In the genomic region with DNA sequence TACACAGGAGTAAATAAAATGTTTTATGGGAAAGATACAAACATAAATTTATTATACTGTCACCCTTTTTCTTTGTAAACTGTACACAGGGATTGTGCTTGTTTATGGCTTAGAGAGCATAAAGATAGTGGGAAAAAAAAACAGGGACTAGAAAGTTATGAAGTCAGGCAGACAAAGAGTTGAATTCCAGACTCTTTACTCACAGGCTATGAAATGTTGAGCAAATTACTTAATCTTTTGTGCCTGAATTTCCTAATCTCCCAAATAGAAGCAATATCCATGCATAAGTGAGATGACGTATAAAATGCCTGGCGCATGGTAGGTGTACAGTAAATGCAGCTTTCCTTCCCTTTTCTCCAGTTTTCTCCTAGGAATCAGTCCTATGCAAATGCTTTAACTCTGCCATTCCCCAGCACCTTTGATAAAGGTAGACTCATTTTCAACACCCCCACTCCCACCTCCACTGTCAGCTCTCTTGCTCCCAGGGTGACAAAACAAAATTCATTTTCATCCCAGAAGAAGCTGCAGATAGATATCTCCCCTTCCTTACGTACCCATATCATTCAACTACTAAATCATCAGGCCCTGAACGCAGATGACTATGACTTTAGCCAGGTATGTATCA, we compare ENCODE assay signal across 25 cellular contexts. TPM values are rescaled to one million over a fixed set of nuclear protein-coding genes. Genes with fewer than 3 reads are reported as not detected.
DNase-seq lines count a peak whose midpoint lies in the region; ATAC-seq, FAIRE-seq and TF ChIP-seq lines count a peak whose summit lies in the region.
"Had no signal": no experiment of that assay in that cellular context is flagged by ENCODE, and none has a peak within 500 bp of the region (broad histone marks: within the 10 kb centered on the region; RNA-seq: fewer than 3 reads in every experiment).

No MANE protein-coding gene starts in this region.

- H3K27ac Mint-ChIP-seq in MCF 10A (ENCODE audit: low read depth, unreplicated experiment): no peak overlapping the region
- no peak overlapping the region for H3K27ac Mint-ChIP-seq in endothelial cell (ENCODE audit: unreplicated experiment)
- H3K27ac Mint-ChIP-seq: activated CD4-positive, alpha-beta T cell treated with anti-CD3 and anti-CD28 coated beads, Interleukin-2, amount 10 ng/mL, durations not matched to agents 7 days and 5 days; activated naive CD8-positive, alpha-beta T cell treated with anti-CD3 and anti-CD28 coated beads, Interleukin-2, amount 50 U/mL, for 24 hours had no signal

- no peak for TF ChIP-seq POLR2A in breast epithelium (IDR thresholded peaks at IDR 0.05)

- H3K9me3 Mint-ChIP-seq in MCF 10A (ENCODE audit: unreplicated experiment) (no peaks in the 10 kb centered on the region), endothelial cell (ENCODE audit: unreplicated experiment) (no peaks in the 10 kb centered on the region)
- H3K9me3 Mint-ChIP-seq: activated CD4-positive, alpha-beta T cell treated with anti-CD3 and anti-CD28 coated beads, Interleukin-2, amount 10 ng/mL, durations not matched to agents 7 days and 5 days; activated naive CD8-positive, alpha-beta T cell treated with anti-CD3 and anti-CD28 coated beads, Interleukin-2, amount 50 U/mL, for 24 hours; central memory CD8-positive, alpha-beta T cell had no signal

- H3K4me1 ChIP-seq in breast epithelium: no peaks in the 10 kb centered on the region

- H3K4me1 Mint-ChIP-seq in MCF 10A (ENCODE audit: insufficient read depth, unreplicated experiment): peaks cover 18% of the 10 kb centered on the region
- no peaks in the 10 kb centered on the region for H3K4me1 Mint-ChIP-seq in endothelial cell (ENCODE audit: unreplicated experiment)
- H3K4me1 Mint-ChIP-seq: activated CD4-positive, alpha-beta T cell treated with anti-CD3 and anti-CD28 coated beads, Interleukin-2, amount 10 ng/mL, durations not matched to agents 7 days and 5 days; activated naive CD8-positive, alpha-beta T cell treated with anti-CD3 and anti-CD28 coated beads, Interleukin-2, amount 50 U/mL, for 24 hours; central memory CD8-positive, alpha-beta T cell had no signal

- BruUV-seq in MCF 10A (replicated peaks; lab: Mats Ljungman, UMichigan): no TSS peak

- POLR2A ChIA-PET in MCF 10A (lab: Yijun Ruan, JAX): interaction anchor here (0.9 kb wide), 1 partner anchor 96 kb away, joined by 3 read pairs; no protein-coding TSS in a partner anchor

- no peaks in the 10 kb centered on the region for H3K36me3 ChIP-seq in breast epithelium
- H3K36me3 ChIP-seq: HAP-1 had no signal

- H3K4me3 ChIP-seq in breast epithelium (no peak overlapping the region), foreskin fibroblast (ENCODE audit: low read depth in 1 of 2, low read length in 2 of 2) (no peak overlapping the region)
- H3K4me3 ChIP-seq: HAP-1 had no signal

- TF ChIP-seq CTCF in MCF 10A (IDR thresholded peaks at IDR 0.05; ENCODE audit: unreplicated experiment) (no peak), breast epithelium (IDR thresholded peaks at IDR 0.05) (no peak), foreskin fibroblast (IDR thresholded peaks at IDR 0.05; ENCODE audit: low read depth, low read length) (no peak), endothelial cell (IDR thresholded peaks at IDR 0.05; ENCODE audit: unreplicated experiment) (no peak)

- CTCF ChIA-PET in MCF 10A (lab: Yijun Ruan, JAX): interaction anchor here (0.6 kb wide), 1 partner anchor 174 kb away, joined by 4 read pairs; no protein-coding TSS in a partner anchor

- intact Hi-C loops in MCF 10A (cut with micrococcal nuclease): no loop called here
- intact Hi-C loops in breast epithelium (cut with DNase I; ENCODE audit: low total_unique reads): no loop called here

- FAIRE-seq in urothelium cell line (lab: Jason Lieb, UNC): no peak
- FAIRE-seq: GM12891, TTC549 had no signal

- no peaks in the 10 kb centered on the region for H3K27me3 ChIP-seq in breast epithelium

- ATAC-seq in HG02885 (IDR thresholded peaks at IDR 0.05; ENCODE audit: poor library complexity, unreplicated experiment): no peak
- ATAC-seq in HG03159 (IDR thresholded peaks at IDR 0.05; ENCODE audit: unreplicated experiment): no peak
- ATAC-seq: activated naive CD8-positive, alpha-beta T cell treated with anti-CD3 and anti-CD28 coated beads, Interleukin-2, amount 50 U/mL, for 24 hours had no signal

- H3K4me3 Mint-ChIP-seq in MCF 10A (ENCODE audit: unreplicated experiment) (no peak overlapping the region), endothelial cell (ENCODE audit: unreplicated experiment) (no peak overlapping the region)
- H3K4me3 Mint-ChIP-seq: activated CD4-positive, alpha-beta T cell treated with anti-CD3 and anti-CD28 coated beads, Interleukin-2, amount 10 ng/mL, durations not matched to agents 7 days and 5 days; activated naive CD8-positive, alpha-beta T cell treated with anti-CD3 and anti-CD28 coated beads, Interleukin-2, amount 50 U/mL, for 24 hours; central memory CD8-positive, alpha-beta T cell had no signal

- H3K27me3 Mint-ChIP-seq in MCF 10A (ENCODE audit: insufficient read depth, unreplicated experiment) (no peaks in the 10 kb centered on the region), endothelial cell (ENCODE audit: unreplicated experiment) (no peaks in the 10 kb centered on the region)
- H3K27me3 Mint-ChIP-seq: activated CD4-positive, alpha-beta T cell treated with anti-CD3 and anti-CD28 coated beads, Interleukin-2, amount 10 ng/mL, durations not matched to agents 7 days and 5 days; activated naive CD8-positive, alpha-beta T cell treated with anti-CD3 and anti-CD28 coated beads, Interleukin-2, amount 50 U/mL, for 24 hours; central memory CD8-positive, alpha-beta T cell had no signal

- H3K27ac ChIP-seq in breast epithelium: no peak overlapping the region
- H3K27ac ChIP-seq: 22Rv1 had no signal

- no peaks in the 10 kb centered on the region for H3K9me3 ChIP-seq in breast epithelium
- H3K9me3 ChIP-seq: HAP-1 had no signal

- H3K36me3 Mint-ChIP-seq in MCF 10A (ENCODE audit: insufficient read depth, unreplicated experiment): no peaks in the 10 kb centered on the region
- no peaks in the 10 kb centered on the region for H3K36me3 Mint-ChIP-seq in endothelial cell (ENCODE audit: low read depth, unreplicated experiment)

- DNase-seq in MCF 10A (ENCODE audit: unreplicated experiment): peak; percentile 74
- DNase-seq in breast epithelium (ENCODE audit: low spot score in 2 of 2): no peak
- DNase-seq in astrocyte of the hippocampus (ENCODE audit: low read depth, low spot score): peak; percentile 69
- DNase-seq in foreskin fibroblast: peak; percentile 1 to 32
- peak; percentile 14 for DNase-seq in urothelium cell line (ENCODE audit: low spot score)
- DNase-seq in endothelial cell (ENCODE audit: low spot score): no peak
- DNase-seq: activated CD4-positive, alpha-beta T cell treated with anti-CD3 and anti-CD28 coated beads, Interleukin-2, amount 10 ng/mL, durations not matched to agents 7 days and 5 days; activated CD8-positive, alpha-beta memory T cell treated with anti-CD3 and anti-CD28 coated beads, Interleukin-2, amount 50 U/mL, for 4 hours; activated effector memory CD4-positive, alpha-beta T cell treated with Interleukin-2 at 50 U/mL for 16 hours; activated naive CD8-positive, alpha-beta T cell treated with anti-CD3 and anti-CD28 coated beads, Interleukin-2, amount 50 U/mL, for 24 hours; Calu3; effector memory CD4-positive, alpha-beta T cell; foreskin melanocyte; hypothalamus; KG1; NCI-H2029; NK-92 treated with Interleukin-12 subunit alpha and Interleukin-12 subunit beta, amount 100 ng/mL, for 24 hours; stimulated activated CD4-positive, alpha-beta T cell treated with anti-CD3 and anti-CD28 coated beads, Interleukin-4, amount 100 ng/mL, for 24 hours had no signal

RNA-seq across cellular contexts. Expression of a gene that starts 44.5 kb away (rescaled TPM):
- 1.7 and 4.0 TPM in 2 replicates for total RNA-seq in MCF 10A (2022)
- 1 to 10 TPM; 2.3 to 6.1 (median 5.0) TPM for total RNA-seq in breast epithelium
- 0.13 TPM for total RNA-seq in endothelial cell (ENCODE audit: unreplicated experiment)
- total RNA-seq: activated CD4-positive, alpha-beta T cell treated with anti-CD3 and anti-CD28 coated beads, Interleukin-2, amount 10 ng/mL, durations not matched to agents 7 days and 5 days had no signal

Comparison
In these comparisons a context has a peak if more than half of its experiments do, and no peak if none do; other contexts are left out.
1. DNase-seq: peak in MCF 10A (single experiment), astrocyte of the hippocampus (single experiment), foreskin fibroblast (2 of 2) and urothelium cell line (single experiment); none in breast epithelium (0 of 2) and endothelial cell (single experiment).